ENCODE assay signal across 10 cellular contexts in genomic region chr14:63938198-63939005, GRCh38.
DNase-seq lines count a peak whose midpoint lies in the region; ATAC-seq, FAIRE-seq and TF ChIP-seq lines count a peak whose summit lies in the region.
"Had no signal": no experiment of that assay in that cellular context is flagged by ENCODE, and none has a peak within 500 bp of the region (broad histone marks: within the 10 kb centered on the region; RNA-seq: fewer than 3 reads in every experiment).

No MANE protein-coding gene starts in this region.

- peaks cover 0 to 2% of the 10 kb centered on the region in 2 experiments for H3K36me3 ChIP-seq in keratinocyte (ENCODE audit: control insufficient read depth in 2 of 2, extremely low read depth in 1 of 2, insufficient read depth in 2 of 2, low read length in 2 of 2)
- H3K36me3 ChIP-seq: ovary had no signal

- in situ Hi-C loops in GM13976 (cut with MboI; ENCODE audit: low sequenced_read_pairs, unreplicated experiment) = no loop called here

- H3K79me2 ChIP-seq in keratinocyte (ENCODE audit: control insufficient read depth, insufficient read depth, low read length) = peaks cover 2% of the 10 kb centered on the region

- H3K4me1 ChIP-seq in keratinocyte (ENCODE audit: control insufficient read depth, extremely low read depth, insufficient read depth, low read length) = peaks cover 14% of the 10 kb centered on the region

- H3K9ac ChIP-seq in keratinocyte (ENCODE audit: control insufficient read depth, extremely low read depth, insufficient read depth, low read length) = no peak overlapping the region

- no peaks in the 10 kb centered on the region for H4K20me1 ChIP-seq in keratinocyte (ENCODE audit: control insufficient read depth, extremely low read depth, insufficient read depth, low read length)

- DNase-seq in GM13976 (ENCODE audit: low spot score) (peak; percentile 36), keratinocyte (ENCODE audit: low read depth, low spot score) (no peak), DMS 273 (lab: John Stamatoyannopoulos, UW; ENCODE audit: unreplicated experiment) (no peak)
- DNase-seq in Jurkat, Clone E6-1 (ENCODE audit: low read depth, low spot score) = peak; percentile 62
- no peak for DNase-seq in stimulated activated CD4-positive, alpha-beta T cell treated with anti-CD3 and anti-CD28 coated beads, Interleukin-4, amount 100 ng/mL, for 4 hours
- DNase-seq: SHP77 had no signal

- H3K4me3 ChIP-seq in Jurkat, Clone E6-1 (ENCODE audit: low read length) = no peak overlapping the region
- no peak overlapping the region for H3K4me3 ChIP-seq in keratinocyte (ENCODE audit: control insufficient read depth in 2 of 3, extremely low read depth in 1 of 3, insufficient read depth in 2 of 3, low read depth in 1 of 3, low read length in 3 of 3)
- H3K4me3 ChIP-seq: ovary had no signal

- H3K4me2 ChIP-seq in keratinocyte (ENCODE audit: control insufficient read depth, extremely low read depth, insufficient read depth, low read depth, low read length) = peak overlapping the region; percentile 25

- FAIRE-seq in keratinocyte (lab: Jason Lieb, UNC) = no peak

- no peak overlapping the region for H3K27ac ChIP-seq in keratinocyte (ENCODE audit: control insufficient read depth, insufficient read depth, low read length)
- H3K27ac ChIP-seq: ovary had no signal

- no peaks in the 10 kb centered on the region for H3K27me3 ChIP-seq in keratinocyte (ENCODE audit: control insufficient read depth, extremely low read depth, insufficient read depth, low read length)
- H3K27me3 ChIP-seq: ovary had no signal

- no peak overlapping the region for H2AFZ ChIP-seq in keratinocyte (ENCODE audit: control insufficient read depth, low read length)

- no peaks in the 10 kb centered on the region for H3K9me1 ChIP-seq in keratinocyte (ENCODE audit: control insufficient read depth, extremely low read depth, insufficient read depth, low read length)

- TF ChIP-seq CTCF in GM13976 (IDR thresholded peaks at IDR 0.05; ENCODE audit: borderline replicate concordance, control extremely low read depth, extremely low read depth, insufficient read depth, missing control alignments) (no peak), keratinocyte (optimal IDR thresholded peaks at IDR 0.05 in 1 of 3, IDR thresholded peaks at IDR 0.05 in 1 of 3, conservative IDR thresholded peaks at IDR 0.05 in 1 of 3; ENCODE audit: extremely low read depth in 1 of 3, insufficient read depth in 2 of 3, low read length in 3 of 3) (no peak)

- ATAC-seq in GM21390 (IDR thresholded peaks at IDR 0.05; ENCODE audit: unreplicated experiment) (peak; percentile 71), HG03159 (IDR thresholded peaks at IDR 0.05; ENCODE audit: unreplicated experiment) (no peak), GM19328 (IDR thresholded peaks at IDR 0.05; ENCODE audit: unreplicated experiment) (no peak)

- dilution Hi-C loops in keratinocyte (cut with MboI; ENCODE audit: extremely low pct_ligation_motif_present, low sequenced_read_pairs) = no loop called here

- H3K9me3 ChIP-seq in keratinocyte (ENCODE audit: control insufficient read depth, low read depth, low read length) = no peaks in the 10 kb centered on the region
- H3K9me3 ChIP-seq: ovary had no signal

Comparison
In these comparisons a context has a peak if more than half of its experiments do, and no peak if none do; other contexts are left out.
1. DNase-seq: peak in GM13976 (single experiment) and Jurkat, Clone E6-1 (single experiment); none in keratinocyte (single experiment), DMS 273 (single experiment) and stimulated activated CD4-positive, alpha-beta T cell treated with anti-CD3 and anti-CD28 coated beads, Interleukin-4, amount 100 ng/mL, for 4 hours (0 of 2).